25 cellular contexts compared by ENCODE assay signal in genomic region chr12:132669166-132669879, GRCh38. TPM values are rescaled to one million over a fixed set of nuclear protein-coding genes. Genes with fewer than 3 reads are reported as not detected.
"Had no signal": no experiment of that assay in that cellular context is flagged by ENCODE, and none has a peak within 500 bp of the region (broad histone marks: within the 10 kb centered on the region; RNA-seq: fewer than 3 reads in every experiment).

No MANE protein-coding gene starts in this region.

- DNase-seq: activated CD4-positive, alpha-beta memory T cell treated with anti-CD3 and anti-CD28 coated beads, Interleukin-2, amount 10 ng/mL, durations not matched to agents 7 days and 5 days; activated CD4-positive, alpha-beta T cell treated with anti-CD3 and anti-CD28 coated beads for 36 hours; activated CD4-positive, alpha-beta T cell treated with anti-CD3 and anti-CD28 coated beads, Interleukin-2, amount 50 U/mL, for 1 hour; activated CD8-positive, alpha-beta memory T cell treated with anti-CD3 and anti-CD28 coated beads, Interleukin-2, amount 50 U/mL, for 4 hours; activated naive CD4-positive, alpha-beta T cell treated with anti-CD3 and anti-CD28 coated beads, Interleukin-2, amount 50 U/mL, for 16 hours; activated naive CD8-positive, alpha-beta T cell treated with anti-CD3 and anti-CD28 coated beads, Interleukin-2, amount 10 ng/mL, durations not matched to agents 7 days and 5 days; activated T-cell treated with anti-CD3 and anti-CD28 coated beads, Interleukin-2, amount 50 U/mL, for 1 hour; adrenal gland; anterior cingulate cortex; caudate nucleus; MM.1S; NCI-H1105; NCI-H1436; NCI-H1694 treated with DMSO at 0.1 percent for 48 hours; NCI-H2029 treated with DMSO at 0.1 percent for 48 hours; NCI-H345; NCI-H510A; NCI-H526 treated with DMSO at 0.1 percent for 48 hours; PC-3; Right ventricle myocardium superior; SJCRH30; SK-N-SH; T-helper 1 cell; WERI-Rb-1 had no signal

- H3K4me1 ChIP-seq: adrenal gland, SJCRH30 had no signal

- H3K4me3 Mint-ChIP-seq: activated CD4-positive, alpha-beta memory T cell treated with anti-CD3 and anti-CD28 coated beads, Interleukin-2, amount 10 ng/mL, durations not matched to agents 7 days and 5 days; activated CD4-positive, alpha-beta T cell treated with anti-CD3 and anti-CD28 coated beads for 36 hours; activated naive CD8-positive, alpha-beta T cell treated with anti-CD3 and anti-CD28 coated beads, Interleukin-2, amount 10 ng/mL, durations not matched to agents 7 days and 5 days had no signal

- H3K4me3 ChIP-seq: adrenal gland, SJCRH30 had no signal

- H3K27me3 ChIP-seq: adrenal gland, SJCRH30 had no signal

- H3K4me1 Mint-ChIP-seq: activated CD4-positive, alpha-beta T cell treated with anti-CD3 and anti-CD28 coated beads for 36 hours had no signal

- H3K27me3 Mint-ChIP-seq: activated CD4-positive, alpha-beta memory T cell treated with anti-CD3 and anti-CD28 coated beads, Interleukin-2, amount 10 ng/mL, durations not matched to agents 7 days and 5 days; activated CD4-positive, alpha-beta T cell treated with anti-CD3 and anti-CD28 coated beads for 36 hours; activated naive CD8-positive, alpha-beta T cell treated with anti-CD3 and anti-CD28 coated beads, Interleukin-2, amount 10 ng/mL, durations not matched to agents 7 days and 5 days had no signal

- ATAC-seq: activated CD4-positive, alpha-beta T cell treated with anti-CD3 and anti-CD28 coated beads for 36 hours; PC-3 had no signal

- H3K27ac ChIP-seq: adrenal gland, SJCRH30, WERI-Rb-1 had no signal

- H3K27ac Mint-ChIP-seq: activated CD4-positive, alpha-beta memory T cell treated with anti-CD3 and anti-CD28 coated beads, Interleukin-2, amount 10 ng/mL, durations not matched to agents 7 days and 5 days; activated CD4-positive, alpha-beta T cell treated with anti-CD3 and anti-CD28 coated beads for 36 hours; activated naive CD8-positive, alpha-beta T cell treated with anti-CD3 and anti-CD28 coated beads, Interleukin-2, amount 10 ng/mL, durations not matched to agents 7 days and 5 days had no signal

- H3K9me3 Mint-ChIP-seq: activated CD4-positive, alpha-beta memory T cell treated with anti-CD3 and anti-CD28 coated beads, Interleukin-2, amount 10 ng/mL, durations not matched to agents 7 days and 5 days; activated naive CD8-positive, alpha-beta T cell treated with anti-CD3 and anti-CD28 coated beads, Interleukin-2, amount 10 ng/mL, durations not matched to agents 7 days and 5 days had no signal

- H3K9me3 ChIP-seq: adrenal gland, SJCRH30, SK-N-SH had no signal

RNA-seq across cellular contexts. Expression of gene P2RX2, which starts 50.7 kb away (rescaled TPM):
- total RNA-seq: activated CD4-positive, alpha-beta memory T cell treated with anti-CD3 and anti-CD28 coated beads, Interleukin-2, amount 10 ng/mL, durations not matched to agents 7 days and 5 days; activated CD4-positive, alpha-beta T cell treated with anti-CD3 and anti-CD28 coated beads for 36 hours; activated naive CD8-positive, alpha-beta T cell treated with anti-CD3 and anti-CD28 coated beads, Interleukin-2, amount 10 ng/mL, durations not matched to agents 7 days and 5 days; PC-3; Right ventricle myocardium superior; SJCRH30; T-helper 2 cell treated with Interferon-gamma antibody and Interleukin-4, amounts not matched to agents 100 ng/mL and 5 ng/mL, for 36 hours had no signal

RNA-seq across cellular contexts. Expression of gene LRCOL1, which starts 58.9 kb away (rescaled TPM):
- total RNA-seq: activated CD4-positive, alpha-beta memory T cell treated with anti-CD3 and anti-CD28 coated beads, Interleukin-2, amount 10 ng/mL, durations not matched to agents 7 days and 5 days; activated CD4-positive, alpha-beta T cell treated with anti-CD3 and anti-CD28 coated beads for 36 hours; activated naive CD8-positive, alpha-beta T cell treated with anti-CD3 and anti-CD28 coated beads, Interleukin-2, amount 10 ng/mL, durations not matched to agents 7 days and 5 days; PC-3; Right ventricle myocardium superior; SJCRH30; T-helper 2 cell treated with Interferon-gamma antibody and Interleukin-4, amounts not matched to agents 100 ng/mL and 5 ng/mL, for 36 hours had no signal
